25 cellular contexts compared by ENCODE assay signal in genomic region chr19:23916991-23917390, GRCh38. TPM values are rescaled to one million over a fixed set of nuclear protein-coding genes. Genes with fewer than 3 reads are reported as not detected.
DNase-seq lines count a peak whose midpoint lies in the region; ATAC-seq and TF ChIP-seq lines count a peak whose summit lies in the region.
"Had no signal": no experiment of that assay in that cellular context is flagged by ENCODE, and none has a peak within 500 bp of the region (broad histone marks: within the 10 kb centered on the region; RNA-seq: fewer than 3 reads in every experiment).

No MANE protein-coding gene starts in this region.

- H3K9ac ChIP-seq in mammary epithelial cell (ENCODE audit: insufficient read depth, low read length) (no peak overlapping the region), PC-3 (ENCODE audit: low read length) (no peak overlapping the region)

- H3K9me2 ChIP-seq in PC-3 (replicated peaks; ENCODE audit: low read length), result no peaks in the 10 kb centered on the region

- H3K36me3 ChIP-seq in mammary epithelial cell (ENCODE audit: insufficient read depth, low read length) (no peaks in the 10 kb centered on the region), breast epithelium (no peaks in the 10 kb centered on the region), PC-3 (ENCODE audit: low read depth, low read length) (peaks cover 53% of the 10 kb centered on the region)

- no peak overlapping the region for H3K27ac ChIP-seq in mammary epithelial cell (ENCODE audit: insufficient read depth, low read depth, low read length)
- no peak overlapping the region for H3K27ac ChIP-seq in breast epithelium
- H3K27ac ChIP-seq in PC-3 (ENCODE audit: low read length), result no peak overlapping the region
- H3K27ac ChIP-seq: PC-9 had no signal

- no peaks in the 10 kb centered on the region for H3K27me3 ChIP-seq in mammary epithelial cell (ENCODE audit: insufficient read depth, low read length)
- H3K27me3 ChIP-seq in breast epithelium, result no peaks in the 10 kb centered on the region
- no peaks in the 10 kb centered on the region for H3K27me3 ChIP-seq in PC-3 (ENCODE audit: low read length)

- no peak overlapping the region for H3K4me3 Mint-ChIP-seq in type B pancreatic cell
- H3K4me3 Mint-ChIP-seq: stimulated activated memory B cell treated with anti-CD40 and anti-IgM and Interleukin-4, amounts not matched to agents 10 μg/mL and 1 μg/mL and 100 μg/mL, for 72 hours; T-helper 1 cell treated with Interleukin-12 subunit alpha and Interleukin-12 subunit beta and Interleukin-4 antibody, amounts not matched to agents 30 μg/mL and 1 μg/mL, for 36 hours had no signal

- POLR2A ChIA-PET in PC-3 (lab: Charles Lee; ENCODE audit: unreplicated experiment), result no interaction called here

- peaks cover 8% of the 10 kb centered on the region for H3K36me3 Mint-ChIP-seq in type B pancreatic cell

- H3K9me3 Mint-ChIP-seq in type B pancreatic cell, result peaks cover 15% of the 10 kb centered on the region
- H3K9me3 Mint-ChIP-seq: stimulated activated memory B cell treated with anti-CD40 and anti-IgM and Interleukin-4, amounts not matched to agents 10 μg/mL and 1 μg/mL and 100 μg/mL, for 72 hours had no signal

- H3K9me3 ChIP-seq in mammary epithelial cell (replicated peaks; ENCODE audit: insufficient read depth, low read length) (peaks cover 13% of the 10 kb centered on the region), breast epithelium (no peaks in the 10 kb centered on the region), PC-3 (ENCODE audit: low read length) (no peaks in the 10 kb centered on the region)

- H3K4me2 ChIP-seq in mammary epithelial cell (ENCODE audit: insufficient read depth, low read depth, low read length) (no peak overlapping the region), PC-3 (ENCODE audit: low read length) (peak overlapping the region; percentile 77)
- H3K4me2 ChIP-seq: GM23338, PC-9 had no signal

- ATAC-seq in PC-3 (no peak), GM18867 (IDR thresholded peaks at IDR 0.05; ENCODE audit: unreplicated experiment) (no peak)
- ATAC-seq: stimulated activated memory B cell treated with anti-CD40 and anti-IgM and Interleukin-4, amounts not matched to agents 10 μg/mL and 1 μg/mL and 100 μg/mL, for 72 hours had no signal

- CTCF ChIA-PET in mammary epithelial cell (lab: Charles Lee; ENCODE audit: low non-redundant PET), result no interaction called here
- CTCF ChIA-PET in PC-3 (lab: Charles Lee), result no interaction called here

- intact Hi-C loops in mammary epithelial cell (cut with micrococcal nuclease) (no loop called here), breast epithelium (cut with DNase I; ENCODE audit: low total_unique reads) (no loop called here), PC-3 (cut with micrococcal nuclease) (loop anchor here (5.0 to 10.0 kb wide), 3 partner anchors 115 to 232 kb away; partner anchors contain the start of gene ZNF675)

- peak overlapping the region; percentile 41 for H3K27ac Mint-ChIP-seq in type B pancreatic cell
- H3K27ac Mint-ChIP-seq: GM23338; progenitor cell of endocrine pancreas; stimulated activated memory B cell treated with anti-CD40 and anti-IgM and Interleukin-4, amounts not matched to agents 10 μg/mL and 1 μg/mL and 100 μg/mL, for 72 hours; T-helper 1 cell treated with Interleukin-12 subunit alpha and Interleukin-12 subunit beta and Interleukin-4 antibody, amounts not matched to agents 30 μg/mL and 1 μg/mL, for 36 hours had no signal

- dilution Hi-C loops in mammary epithelial cell (cut with HindIII; ENCODE audit: low sequenced_read_pairs), result no loop called here

- DNase-seq in mammary epithelial cell (peak; percentile 46), breast epithelium (ENCODE audit: low spot score in 2 of 2) (no peak), PC-3 (peak; percentile 35), epithelial cell of proximal tubule (ENCODE audit: low read depth) (peak; percentile 18), type B pancreatic cell (ENCODE audit: extremely low spot score, unreplicated experiment) (no peak), NCI-H187 (lab: John Stamatoyannopoulos, UW) (no peak), NCI-H1417 treated with DMSO at 0.1 percent for 48 hours (lab: John Stamatoyannopoulos, UW) (no peak)
- DNase-seq: activated CD4-positive, alpha-beta T cell treated with anti-CD3 and anti-CD28 coated beads, Interleukin-2, amount 50 U/mL, for 1 hour; activated CD8-positive, alpha-beta memory T cell treated with anti-CD3 and anti-CD28 coated beads, Interleukin-2, amount 50 U/mL, for 48 hours; activated gamma-delta T cell; amniotic stem cell; C1 segment of cervical spinal cord; central memory CD4-positive, alpha-beta T cell; Karpas-422; kidney; NCI-H1105 treated with DMSO at 0.1 percent for 48 hours; NCI-H2081 treated with DMSO at 0.1 percent for 48 hours; PC-9; SIG-M5; stimulated activated CD4-positive, alpha-beta T cell treated with anti-CD3 and anti-CD28 coated beads, Interleukin-1b, Interleukin-23, amount 100 ng/mL, for 48 hours had no signal

- H4K20me1 ChIP-seq in mammary epithelial cell (ENCODE audit: insufficient read depth, low read length) (no peaks in the 10 kb centered on the region), PC-3 (ENCODE audit: low read length) (no peaks in the 10 kb centered on the region)

- no peaks in the 10 kb centered on the region for H3K27me3 Mint-ChIP-seq in type B pancreatic cell
- H3K27me3 Mint-ChIP-seq: progenitor cell of endocrine pancreas; stimulated activated memory B cell treated with anti-CD40 and anti-IgM and Interleukin-4, amounts not matched to agents 10 μg/mL and 1 μg/mL and 100 μg/mL, for 72 hours had no signal

- in situ Hi-C loops in mammary epithelial cell (cut with MboI; ENCODE audit: low sequenced_read_pairs in 2 of 2), result no loop called here

- H3K4me3 ChIP-seq in mammary epithelial cell (replicated peaks in 1 of 3; ENCODE audit: insufficient read depth in 1 of 3, low read depth in 2 of 3, low read length in 3 of 3) (no peak overlapping the region), breast epithelium (no peak overlapping the region), PC-3 (ENCODE audit: low read length) (peak overlapping the region; percentile 86; the same call in 1 of the 2 replicates), epithelial cell of proximal tubule (ENCODE audit: low read depth, low read length) (no peak overlapping the region)
- H3K4me3 ChIP-seq: GM23338, PC-9 had no signal

- no peak for TF ChIP-seq POLR2A in breast epithelium (IDR thresholded peaks at IDR 0.05)

- H3F3A ChIP-seq in PC-3 (ENCODE audit: low read length, unreplicated experiment), result no peaks in the 10 kb centered on the region

- H3K4me1 Mint-ChIP-seq in type B pancreatic cell (ENCODE audit: unreplicated experiment), result no peaks in the 10 kb centered on the region

- H3K4me1 ChIP-seq in mammary epithelial cell (ENCODE audit: insufficient read depth, low read length) (no peaks in the 10 kb centered on the region), breast epithelium (no peaks in the 10 kb centered on the region), PC-3 (ENCODE audit: insufficient read depth, low read length) (no peaks in the 10 kb centered on the region)

- H2AFZ ChIP-seq in mammary epithelial cell (ENCODE audit: low read depth, low read length), result no peak overlapping the region
- H2AFZ ChIP-seq in PC-3 (ENCODE audit: low read length), result no peak overlapping the region
- H2AFZ ChIP-seq: GM23338, PC-9 had no signal

- TF ChIP-seq CTCF in mammary epithelial cell (conservative IDR thresholded peaks at IDR 0.05 in 1 of 2, IDR thresholded peaks at IDR 0.05 in 1 of 2; ENCODE audit: extremely low read depth in 1 of 2, insufficient read depth in 1 of 2, low read depth in 1 of 2, low read length in 2 of 2) (no peak), breast epithelium (IDR thresholded peaks at IDR 0.05) (no peak), PC-3 (conservative IDR thresholded peaks at IDR 0.05; ENCODE audit: low read depth, low read length) (no peak), epithelial cell of proximal tubule (conservative IDR thresholded peaks at IDR 0.05; ENCODE audit: low read depth, low read length) (no peak), type B pancreatic cell (conservative IDR thresholded peaks at IDR 0.05) (no peak)

- no TSS peak for BruUV-seq in mammary epithelial cell (replicated peaks; lab: Mats Ljungman, UMichigan)
- BruUV-seq in PC-3 (replicated peaks; lab: Mats Ljungman, UMichigan), result no TSS peak

- H3K79me2 ChIP-seq in mammary epithelial cell (ENCODE audit: insufficient read depth, low read length), result no peaks in the 10 kb centered on the region
- peaks cover 42% of the 10 kb centered on the region for H3K79me2 ChIP-seq in PC-3 (ENCODE audit: low read length)

RNA-seq across cellular contexts. Expression of gene ZNF726, which starts 2.3 kb away (rescaled TPM):
- total RNA-seq in mammary epithelial cell (1 to 10 TPM; 2.5 to 4.1 TPM), breast epithelium (1 to 10 TPM; 1.6 to 9.4 (median 3.6) TPM), PC-3 (2014; rRNA removed) (12.7 and 12.8 TPM in 2 replicates), epithelial cell of proximal tubule (5.9 and 11.6 TPM in 2 replicates), type B pancreatic cell (ENCODE audit: low replicate concordance) (4.2 and 6.8 TPM in 2 replicates)
- polyA plus RNA-seq in mammary epithelial cell, result 1.2 TPM
- not detected for polyA minus RNA-seq in mammary epithelial cell

Comparison
In these comparisons a context has a peak if more than half of its experiments do, and no peak if none do; other contexts are left out.
1. DNase-seq: peak in mammary epithelial cell (single experiment), PC-3 (single experiment) and epithelial cell of proximal tubule (single experiment); none in breast epithelium (0 of 2), type B pancreatic cell (single experiment), NCI-H187 (0 of 2) and NCI-H1417 treated with DMSO at 0.1 percent for 48 hours (single experiment).